ENCODE assay signal across 8 cellular contexts in genomic region chr1:206507395-206508129, GRCh38. TPM values are rescaled to one million over a fixed set of nuclear protein-coding genes. Genes with fewer than 3 reads are reported as not detected.
DNase-seq lines count a peak whose midpoint lies in the region; ATAC-seq, FAIRE-seq and TF ChIP-seq lines count a peak whose summit lies in the region.

A gene with protein sequence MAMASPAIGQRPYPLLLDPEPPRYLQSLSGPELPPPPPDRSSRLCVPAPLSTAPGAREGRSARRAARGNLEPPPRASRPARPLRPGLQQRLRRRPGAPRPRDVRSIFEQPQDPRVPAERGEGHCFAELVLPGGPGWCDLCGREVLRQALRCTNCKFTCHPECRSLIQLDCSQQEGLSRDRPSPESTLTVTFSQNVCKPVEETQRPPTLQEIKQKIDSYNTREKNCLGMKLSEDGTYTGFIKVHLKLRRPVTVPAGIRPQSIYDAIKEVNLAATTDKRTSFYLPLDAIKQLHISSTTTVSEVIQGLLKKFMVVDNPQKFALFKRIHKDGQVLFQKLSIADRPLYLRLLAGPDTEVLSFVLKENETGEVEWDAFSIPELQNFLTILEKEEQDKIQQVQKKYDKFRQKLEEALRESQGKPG (plus strand): TSS chr1:206507531. CDS start chr1:206507603, 72 bp downstream.

- H3K36me3 Mint-ChIP-seq in activated naive CD4-positive, alpha-beta T cell treated with anti-CD3 and anti-CD28 coated beads, Interleukin-2, amount 50 U/mL, for 72 hours = peaks cover 0 to 5% of the 10 kb centered on the region in 2 donors

- no peaks in the 10 kb centered on the region for H3K36me3 ChIP-seq in SU-DHL-6 (ENCODE audit: low read length)
- H3K36me3 ChIP-seq in heart left ventricle = no peaks in the 10 kb centered on the region
- no peaks in the 10 kb centered on the region for H3K36me3 ChIP-seq in prostate gland

- in situ Hi-C loops in ACHN (cut with HindIII; ENCODE audit: low pct_ligation_motif_present, low pct_unique_long_range_greater_than_20kb, low sequenced_read_pairs) = no loop called here

- peak; percentile 76 for ATAC-seq in GM19035 (IDR thresholded peaks at IDR 0.05; ENCODE audit: unreplicated experiment)
- peak; percentile 49 for ATAC-seq in HG03520 (IDR thresholded peaks at IDR 0.05; ENCODE audit: unreplicated experiment)
- peak; percentile 76 to 82 for ATAC-seq in activated naive CD4-positive, alpha-beta T cell treated with anti-CD3 and anti-CD28 coated beads, Interleukin-2, amount 50 U/mL, for 72 hours
- peak; percentile 76 to 87 (median 86) for ATAC-seq in heart left ventricle

- no peak for FAIRE-seq in urothelium cell line (lab: Jason Lieb, UNC)

- no peaks in the 10 kb centered on the region for H3K79me2 ChIP-seq in SU-DHL-6 (ENCODE audit: insufficient read depth, low read length)

- H3K27me3 ChIP-seq in SU-DHL-6 (ENCODE audit: low read length) = no peaks in the 10 kb centered on the region; the same call in 1 of the 2 replicates
- peaks cover 0 to 32% (median 0%) of the 10 kb centered on the region in 9 donors for H3K27me3 ChIP-seq in heart left ventricle
- no peaks in the 10 kb centered on the region for H3K27me3 ChIP-seq in prostate gland (replicated peaks; ENCODE audit: insufficient read depth)

- no peak within 1 kb of the TSS for H3K9ac ChIP-seq in SU-DHL-6 (ENCODE audit: low read length)

- intact Hi-C loops in heart left ventricle (cut with DNase I) (loop anchor here in 2 of 10 donors (5.0 kb wide), 1 partner anchor 35 kb away; no protein-coding TSS in a partner anchor), prostate gland (cut with DNase I) (no loop called here)

- TF ChIP-seq POLR2A in heart left ventricle (IDR thresholded peaks at IDR 0.05) (peak in 1 of 2 donors; percentile 48), prostate gland (IDR thresholded peaks at IDR 0.05) (peak; percentile 79)

- H3K9me3 ChIP-seq in SU-DHL-6 (ENCODE audit: insufficient read depth, low read length) (no peaks in the 10 kb centered on the region), heart left ventricle (no peaks in the 10 kb centered on the region), prostate gland (no peaks in the 10 kb centered on the region)

- no peaks in the 10 kb centered on the region for H3K9me2 ChIP-seq in SU-DHL-6 (replicated peaks; ENCODE audit: insufficient read depth, low read length)

- H3K27ac Mint-ChIP-seq in activated naive CD4-positive, alpha-beta T cell treated with anti-CD3 and anti-CD28 coated beads, Interleukin-2, amount 50 U/mL, for 72 hours = peak within 1 kb of the TSS; percentile 36 to 38

- H3K4me1 ChIP-seq in heart left ventricle = peaks cover 0 to 75% (median 32%) of the 10 kb centered on the region in 12 donors
- no peaks in the 10 kb centered on the region for H3K4me1 ChIP-seq in prostate gland (replicated peaks)

- H2AFZ ChIP-seq in SU-DHL-6 (ENCODE audit: low read depth, low read length, severe bottlenecking) = no peak within 1 kb of the TSS

- peak; percentile 55 for DNase-seq in ACHN
- peak; percentile 89 to 90 for DNase-seq in activated naive CD4-positive, alpha-beta T cell treated with anti-CD3 and anti-CD28 coated beads, Interleukin-2, amount 50 U/mL, for 72 hours (ENCODE audit: low spot score in 2 of 2)
- peak; percentile 82 to 90 (median 85) for DNase-seq in heart left ventricle
- DNase-seq in prostate gland (ENCODE audit: low spot score) = peak; percentile 89
- peak; percentile 52 for DNase-seq in urothelium cell line (ENCODE audit: low spot score)

- no peaks in the 10 kb centered on the region for H3K9me3 Mint-ChIP-seq in activated naive CD4-positive, alpha-beta T cell treated with anti-CD3 and anti-CD28 coated beads, Interleukin-2, amount 50 U/mL, for 72 hours

- peak within 1 kb of the TSS; percentile 15 for H3K4me3 ChIP-seq in SU-DHL-6 (ENCODE audit: insufficient read depth, low read length, poor library complexity, severe bottlenecking)
- peak within 1 kb of the TSS; percentile 49 to 81 (median 66) for H3K4me3 ChIP-seq in heart left ventricle
- H3K4me3 ChIP-seq in prostate gland = peak within 1 kb of the TSS; percentile 53 to 58

- H4K20me1 ChIP-seq in SU-DHL-6 (ENCODE audit: low read depth, low read length) = no peaks in the 10 kb centered on the region

- no peak for TF ChIP-seq CTCF in SU-DHL-6 (IDR thresholded peaks at IDR 0.05; ENCODE audit: insufficient read depth, low read length, poor library complexity, severe bottlenecking)
- TF ChIP-seq CTCF in heart left ventricle (IDR thresholded peaks at IDR 0.05) = no peak
- peak in 1 of 4 experiments; percentile 10 for TF ChIP-seq CTCF in prostate gland (IDR thresholded peaks at IDR 0.05)

- peak within 1 kb of the TSS; percentile 40 for H3K4me2 ChIP-seq in SU-DHL-6 (ENCODE audit: low read depth, low read length, poor library complexity, severe bottlenecking)

- H3F3A ChIP-seq in SU-DHL-6 (ENCODE audit: insufficient read depth) = no peaks in the 10 kb centered on the region

- H3K27ac ChIP-seq in SU-DHL-6 (ENCODE audit: low read depth, low read length) (no peak within 1 kb of the TSS), heart left ventricle (peak within 1 kb of the TSS in 5 of 12 donors; percentile 17 to 45 (median 34)), prostate gland (peak within 1 kb of the TSS; percentile 38 to 57)

- WGBS in heart left ventricle, 4 donors = 3 to 13% (median 5%) methylated on average over 29 to 88 of the region's 88 CpGs
- 1% methylated on average over 47 of the region's 88 CpGs for WGBS in prostate gland

RNA-seq across cellular contexts. Expression of the gene that starts here (rescaled TPM):
- 100 to 1,000 TPM; 212 to 239 TPM for total RNA-seq in activated naive CD4-positive, alpha-beta T cell treated with anti-CD3 and anti-CD28 coated beads, Interleukin-2, amount 50 U/mL, for 72 hours
- total RNA-seq in heart left ventricle (10 to 100 TPM in 2 of 9 donors, 1 to 10 TPM in 7; 3.2 to 27.4 (median 5.8) TPM), prostate gland (10 to 100 TPM; 22.2 to 42.5 TPM)
- 1 to 10 TPM; 1.3 to 1.8 TPM for polyA plus RNA-seq in heart left ventricle

Comparison
In these comparisons a context has a peak if more than half of its experiments do, and no peak if none do; other contexts are left out.
1. RNA of the gene that starts here (total RNA-seq): 212 to 239 TPM in activated naive CD4-positive, alpha-beta T cell treated with anti-CD3 and anti-CD28 coated beads, Interleukin-2, amount 50 U/mL, for 72 hours; 22.2 to 42.5 TPM in prostate gland and 3.2 to 27.4 TPM in heart left ventricle; every median in the first group is over 4 times any median in the second.
2. H3K4me3 ChIP-seq: peak in every context shown above with its lines; median percentile 66 in heart left ventricle; 56 in prostate gland; 15 in SU-DHL-6.
3. Peak in every context shown above with its lines, with median percentiles within 50 percentile points of each other: DNase-seq and ATAC-seq.